Comparison of ENCODE assay signal across 1 cellular context in the genomic region with DNA sequence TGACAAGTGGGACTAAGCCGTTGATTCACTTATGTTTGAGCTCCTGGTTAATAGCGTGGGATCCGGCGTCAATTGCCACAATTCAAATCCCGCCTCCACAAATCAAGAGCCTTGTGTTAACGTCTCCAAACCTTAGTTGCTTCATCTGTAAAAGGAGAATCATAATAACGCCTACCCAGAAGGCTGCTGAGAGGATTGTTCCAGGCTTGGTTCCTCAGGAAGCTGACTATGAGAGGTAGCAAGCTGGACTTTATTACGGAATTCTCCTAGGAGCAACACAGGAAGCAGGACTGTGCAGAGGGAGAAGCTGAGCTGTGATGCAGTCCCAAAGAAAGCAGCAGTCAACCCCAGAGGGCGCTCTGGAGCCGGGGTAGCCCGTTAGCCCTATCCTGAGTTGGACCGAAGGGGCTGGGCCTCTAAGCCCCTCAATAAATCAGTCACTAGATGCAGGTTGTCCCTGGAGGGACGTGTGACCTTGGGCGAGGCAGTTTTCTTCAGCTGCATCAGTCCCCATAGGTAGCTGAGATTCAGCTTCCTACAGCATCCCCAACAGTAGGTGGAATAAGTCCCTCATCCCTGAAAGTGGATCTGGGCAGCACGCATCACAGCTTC.
TF ChIP-seq lines count a peak whose summit lies in the region.

No MANE protein-coding gene starts in this region.

TF ChIP-seq in IMR-90, 13 proteins besides CTCF, POLR2A, EP300 and RAD21:
- TF ChIP-seq MAZ (IDR thresholded peaks at IDR 0.05; ENCODE audit: borderline replicate concordance, low read depth, low read length), result no peak
- no peak for TF ChIP-seq RCOR1 (IDR thresholded peaks at IDR 0.05; ENCODE audit: insufficient replicate concordance, low read length)
- TF ChIP-seq CHD1 (IDR thresholded peaks at IDR 0.05; ENCODE audit: low read depth, low read length), result no peak
- no peak for TF ChIP-seq CEBPB (IDR thresholded peaks at IDR 0.05; ENCODE audit: low read depth, low read length)
- TF ChIP-seq FOS (IDR thresholded peaks at IDR 0.05; ENCODE audit: low read depth, low read length), result no peak
- TF ChIP-seq SMC3 (IDR thresholded peaks at IDR 0.05; ENCODE audit: low read depth, low read length), result no peak
- TF ChIP-seq, protein P1, sequence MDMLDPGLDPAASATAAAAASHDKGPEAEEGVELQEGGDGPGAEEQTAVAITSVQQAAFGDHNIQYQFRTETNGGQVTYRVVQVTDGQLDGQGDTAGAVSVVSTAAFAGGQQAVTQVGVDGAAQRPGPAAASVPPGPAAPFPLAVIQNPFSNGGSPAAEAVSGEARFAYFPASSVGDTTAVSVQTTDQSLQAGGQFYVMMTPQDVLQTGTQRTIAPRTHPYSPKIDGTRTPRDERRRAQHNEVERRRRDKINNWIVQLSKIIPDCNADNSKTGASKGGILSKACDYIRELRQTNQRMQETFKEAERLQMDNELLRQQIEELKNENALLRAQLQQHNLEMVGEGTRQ (IDR thresholded peaks at IDR 0.05; ENCODE audit: low read depth, low read length), result no peak
- no peak for TF ChIP-seq MAFK (IDR thresholded peaks at IDR 0.05; ENCODE audit: low read depth, low read length)
- no peak for TF ChIP-seq NFE2L2 (IDR thresholded peaks at IDR 0.05; ENCODE audit: low read depth, low read length)
- no peak for TF ChIP-seq RFX5 (IDR thresholded peaks at IDR 0.05; ENCODE audit: low read depth, low read length)
- TF ChIP-seq MXI1 (IDR thresholded peaks at IDR 0.05; ENCODE audit: borderline replicate concordance, low read depth, low read length), result no peak
- no peak for TF ChIP-seq BHLHE40 (IDR thresholded peaks at IDR 0.05; ENCODE audit: low read depth, low read length)
- TF ChIP-seq, protein P2, sequence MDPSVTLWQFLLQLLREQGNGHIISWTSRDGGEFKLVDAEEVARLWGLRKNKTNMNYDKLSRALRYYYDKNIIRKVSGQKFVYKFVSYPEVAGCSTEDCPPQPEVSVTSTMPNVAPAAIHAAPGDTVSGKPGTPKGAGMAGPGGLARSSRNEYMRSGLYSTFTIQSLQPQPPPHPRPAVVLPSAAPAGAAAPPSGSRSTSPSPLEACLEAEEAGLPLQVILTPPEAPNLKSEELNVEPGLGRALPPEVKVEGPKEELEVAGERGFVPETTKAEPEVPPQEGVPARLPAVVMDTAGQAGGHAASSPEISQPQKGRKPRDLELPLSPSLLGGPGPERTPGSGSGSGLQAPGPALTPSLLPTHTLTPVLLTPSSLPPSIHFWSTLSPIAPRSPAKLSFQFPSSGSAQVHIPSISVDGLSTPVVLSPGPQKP (IDR thresholded peaks at IDR 0.05; ENCODE audit: borderline replicate concordance, low read depth, low read length), result no peak
TF ChIP-seq in IMR-90: peak in this region for 0.
